ENCODE assay signal across 28 cellular contexts in genomic region chr15:27744651-27745050, GRCh38.
"Had no signal": no experiment of that assay in that cellular context is flagged by ENCODE, and none has a peak within 500 bp of the region (broad histone marks: within the 10 kb centered on the region; RNA-seq: fewer than 3 reads in every experiment).

No MANE protein-coding gene starts in this region.

- H3K27ac Mint-ChIP-seq: dendritic cell treated with granulocyte-macrophage colony-stimulating factor and Interleukin-4, amounts not matched to agents 40 ng/mL and 50 ng/mL, for 4 days; endodermal cell; memory B cell; naive thymus-derived CD8-positive, alpha-beta T cell; progenitor cell of endocrine pancreas; stimulated activated naive CD8-positive, alpha-beta T cell treated with anti-CD3 and anti-CD28 coated beads, Interleukin-15, amount 100 ng/mL, for 72 hours had no signal

- DNase-seq: colonic mucosa; effector CD8-positive, alpha-beta T cell; endodermal cell; foreskin melanocyte; hypothalamus; kidney; naive thymus-derived CD8-positive, alpha-beta T cell; occipital lobe; right lobe of liver; stimulated activated CD4-positive, alpha-beta T cell treated with anti-CD3 and anti-CD28 coated beads, Interleukin-12 subunit alpha, Interleukin-12 subunit beta, amount 100 ng/mL, for 4 hours; stimulated activated CD4-positive, alpha-beta T cell treated with anti-CD3 and anti-CD28 coated beads, Interleukin-1b, Interleukin-23, amount 100 ng/mL, for 48 hours; stimulated activated CD4-positive, alpha-beta T cell treated with anti-CD3 and anti-CD28 coated beads, Interleukin-4, amount 100 ng/mL, for 1 hour; stimulated activated CD8-positive, alpha-beta memory T cell treated with anti-CD3 and anti-CD28 coated beads, Interleukin-4, amount 100 ng/mL, for 48 hours; stimulated activated naive CD4-positive, alpha-beta T cell; stimulated activated naive CD8-positive, alpha-beta T cell treated with anti-CD3 and anti-CD28 coated beads, Interleukin-15, amount 100 ng/mL, for 72 hours; transverse colon; upper lobe of right lung; uterus had no signal

- H3K36me3 Mint-ChIP-seq: memory B cell; naive thymus-derived CD8-positive, alpha-beta T cell had no signal

- H3K4me3 ChIP-seq: colonic mucosa, lung, right lobe of liver, smooth muscle cell, suprapubic skin, transverse colon, upper lobe of right lung, uterus had no signal

- FAIRE-seq: kidney had no signal

- H3K4me1 Mint-ChIP-seq: memory B cell; naive thymus-derived CD8-positive, alpha-beta T cell; stimulated activated naive CD8-positive, alpha-beta T cell treated with anti-CD3 and anti-CD28 coated beads, Interleukin-15, amount 100 ng/mL, for 72 hours had no signal

- H2AFZ ChIP-seq: parathyroid adenoma had no signal

- H3K27ac ChIP-seq: colonic mucosa, epithelial cell of prostate, parathyroid adenoma, right lobe of liver, suprapubic skin, transverse colon, upper lobe of right lung, uterus had no signal

- H3K4me2 ChIP-seq: smooth muscle cell had no signal

- H3K9me3 ChIP-seq: colonic mucosa, right lobe of liver, suprapubic skin, upper lobe of right lung, uterus had no signal

- H3K27me3 Mint-ChIP-seq: dendritic cell treated with granulocyte-macrophage colony-stimulating factor and Interleukin-4, amounts not matched to agents 40 ng/mL and 50 ng/mL, for 4 days; memory B cell; progenitor cell of endocrine pancreas; stimulated activated naive CD8-positive, alpha-beta T cell treated with anti-CD3 and anti-CD28 coated beads, Interleukin-15, amount 100 ng/mL, for 72 hours had no signal

- H3K9me3 Mint-ChIP-seq: endodermal cell had no signal

- H3K27me3 ChIP-seq: colonic mucosa, right lobe of liver, suprapubic skin, transverse colon, upper lobe of right lung, uterus had no signal

- H3K79me2 ChIP-seq: parathyroid adenoma had no signal

- H3K9ac ChIP-seq: parathyroid adenoma had no signal

- ATAC-seq: esophagus mucosa; left lobe of liver; naive thymus-derived CD8-positive, alpha-beta T cell; right lobe of liver; stimulated activated naive CD8-positive, alpha-beta T cell treated with anti-CD3 and anti-CD28 coated beads, Interleukin-15, amount 100 ng/mL, for 72 hours; upper lobe of right lung had no signal

- H3K36me3 ChIP-seq: colonic mucosa, right lobe of liver, suprapubic skin, transverse colon, upper lobe of right lung, uterus had no signal

- H3K4me1 ChIP-seq: colonic mucosa, parathyroid adenoma, right lobe of liver, suprapubic skin, transverse colon, upper lobe of right lung, uterus had no signal

- H3K4me3 Mint-ChIP-seq: dendritic cell treated with granulocyte-macrophage colony-stimulating factor and Interleukin-4, amounts not matched to agents 40 ng/mL and 50 ng/mL, for 4 days; endodermal cell; memory B cell; naive thymus-derived CD8-positive, alpha-beta T cell; stimulated activated naive CD8-positive, alpha-beta T cell treated with anti-CD3 and anti-CD28 coated beads, Interleukin-15, amount 100 ng/mL, for 72 hours had no signal
